Comparison of ENCODE assay signal across 1 cellular context in genomic region chr17:4488989-4489595, GRCh38.
TF ChIP-seq lines count a peak whose summit lies in the region.

No MANE protein-coding gene starts in this region.

TF ChIP-seq in GM12891, 5 proteins besides CTCF, POLR2A, EP300 and RAD21:
- no peak for TF ChIP-seq PAX5 (IDR thresholded peaks at IDR 0.05; ENCODE audit: insufficient read depth, low read length, severe bottlenecking)
- TF ChIP-seq POU2F2 (IDR thresholded peaks at IDR 0.05; ENCODE audit: low read depth, low read length) = no peak
- TF ChIP-seq POLR2AphosphoS5 (IDR thresholded peaks at IDR 0.05; ENCODE audit: low read depth, low read length) = no peak
- no peak for TF ChIP-seq SPI1 (IDR thresholded peaks at IDR 0.05; ENCODE audit: low read depth, low read length)
- TF ChIP-seq TAF1 (IDR thresholded peaks at IDR 0.05; ENCODE audit: low read depth, low read length) = no peak
TF ChIP-seq in GM12891: peak in this region for 0.
